In genomic region chr3:14109821-14110220, GRCh38 we compare ENCODE assay signal across 2 cellular contexts. TPM values are rescaled to one million over a fixed set of nuclear protein-coding genes. Genes with fewer than 3 reads are reported as not detected.
A peak's percentile ranks its signal among the peaks of the same experiment; 100 is the strongest.
DNase-seq lines count a peak whose midpoint lies in the region; ATAC-seq, FAIRE-seq and TF ChIP-seq lines count a peak whose summit lies in the region.
"Not testable (repeated sequence)": the region's sequence is repeated elsewhere in the genome, so short reads cannot be mapped to it uniquely, and the experiment has no call there.

No MANE protein-coding gene starts in this region.

- TF ChIP-seq RAD21 in K562 (CRISPR knock-in tag; conservative IDR thresholded peaks at IDR 0.05 in 1 of 2, IDR thresholded peaks at IDR 0.05 in 1 of 2) = not testable (repeated sequence)

- not testable (repeated sequence) for H3K4me2 ChIP-seq in K562 (ENCODE audit: insufficient read depth, low read length)

- H3K27ac Mint-ChIP-seq in WTC11 = not testable (repeated sequence)

- not testable (repeated sequence) for H3K27me3 Mint-ChIP-seq in WTC11 (ENCODE audit: low read depth)

- peaks cover 35% of the 10 kb centered on the region for H3K36me3 ChIP-seq in K562 (ENCODE audit: control insufficient read depth, insufficient read depth, low read length)

- TF ChIP-seq CTCF in WTC11 (IDR thresholded peaks at IDR 0.05); K562 (IDR thresholded peaks at IDR 0.05 in 2 of 3, conservative IDR thresholded peaks at IDR 0.05 in 1 of 3; ENCODE audit: insufficient read depth in 2 of 3, low read depth in 1 of 3, low read length in 3 of 3): not testable (repeated sequence)

- ATAC-seq in WTC11, K562: not testable (repeated sequence)

- H3K27ac ChIP-seq in K562 (ENCODE audit: extremely low read depth, low read depth, low read length) = not testable (repeated sequence)

- H3K9me1 ChIP-seq in K562 (ENCODE audit: control insufficient read depth, insufficient read depth, low read length) = not testable (repeated sequence)

- H3K36me3 Mint-ChIP-seq in WTC11 = peaks cover 26% of the 10 kb centered on the region

- H2AFZ ChIP-seq in K562 (ENCODE audit: low read depth, low read length) = not testable (repeated sequence)

- H3K9me3 Mint-ChIP-seq in WTC11 = not testable (repeated sequence)

- H3K4me1 ChIP-seq in K562 (replicated peaks in 1 of 2; ENCODE audit: control insufficient read depth in 2 of 2, insufficient read depth in 2 of 2, low read length in 2 of 2) = not testable (repeated sequence)

- FAIRE-seq in K562 (lab: Jason Lieb, UNC) = not testable (repeated sequence)

- in situ Hi-C loops in K562 (cut with MboI) = not testable (repeated sequence)

- not testable (repeated sequence) for TF ChIP-seq POLR2A in K562 (conservative IDR thresholded peaks at IDR 0.05)

- H3K79me2 ChIP-seq in K562 (ENCODE audit: control insufficient read depth, insufficient read depth, low read length) = not testable (repeated sequence)

- POLR2A ChIA-PET in WTC11 (lab: Charles Lee); K562 (lab: Yijun Ruan, JAX): not testable (repeated sequence)

- not testable (repeated sequence) for H4K20me1 ChIP-seq in K562 (replicated peaks; ENCODE audit: control insufficient read depth, insufficient read depth, low read length)

- DNase-seq in WTC11 (ENCODE audit: low spot score); K562 (ENCODE audit: extremely low read depth in 1 of 4, low spot score in 3 of 4): not testable (repeated sequence)

- H3K4me1 Mint-ChIP-seq in WTC11 = not testable (repeated sequence)

- H3K9me3 ChIP-seq in K562 (replicated peaks; ENCODE audit: control insufficient read depth, insufficient read depth, low read depth, low read length) = not testable (repeated sequence)

- WGBS in K562 (ENCODE audit: insufficient coverage, low coverage, missing lambda C conversion rate) = 83% methylated on average over 5 of the region's 5 CpGs

- not testable (repeated sequence) for H3K9ac ChIP-seq in K562 (ENCODE audit: insufficient read depth in 1 of 2, low read depth in 2 of 2, low read length in 2 of 2)

- TF ChIP-seq EP300 in K562 (IDR thresholded peaks at IDR 0.05; ENCODE audit: low read length) = not testable (repeated sequence)

- CTCF ChIA-PET in WTC11 (lab: Charles Lee); K562 (lab: Yijun Ruan, JAX; ENCODE audit: low intra/inter-chr PET ratio): not testable (repeated sequence)

- H3K4me3 Mint-ChIP-seq in WTC11 = not testable (repeated sequence)

- not testable (repeated sequence) for BruUV-seq in K562 (replicated peaks; lab: Mats Ljungman, UMichigan)

- intact Hi-C loops in K562 (cut with micrococcal nuclease) = not testable (repeated sequence)

- H3K27me3 ChIP-seq in K562 (ENCODE audit: control insufficient read depth in 2 of 2, insufficient read depth in 2 of 2, low read length in 2 of 2) = not testable (repeated sequence)

- not testable (repeated sequence) for H3K4me3 ChIP-seq in K562

TF ChIP-seq in WTC11, 78 proteins besides CTCF, POLR2A, EP300 and RAD21:
- TF ChIP-seq ZNF121 (CRISPR knock-in tag; IDR thresholded peaks at IDR 0.05) = peak; percentile 64

TF ChIP-seq in K562, 482 proteins besides CTCF, POLR2A, EP300 and RAD21:
- peak; percentile 19 for TF ChIP-seq RBM25 (IDR thresholded peaks at IDR 0.05; ENCODE audit: low read depth, low read length, severe bottlenecking)
- TF ChIP-seq ZNF121 (CRISPR knock-in tag; conservative IDR thresholded peaks at IDR 0.05) = peak; percentile 63; the same call in 1 of the 2 replicates

RNA-seq across cellular contexts. Expression of gene CHCHD4, which starts 14.8 kb away (rescaled TPM):
- total RNA-seq in WTC11 (2021) (20.9 to 27.5 TPM (median 21.4 TPM) in 3 replicates), K562 (2014; rRNA removed) (70.9 and 77.2 TPM in 2 replicates), K562 (2014; rRNA removed; fragmentation: Illumina TruSeq; extraction: Trizol) (70.9 and 79.2 TPM in 2 replicates), K562 (2015; rRNA removed; fragmentation: Illumina TruSeq; extraction: Trizol) (56.5 and 61.2 TPM in 2 replicates), K562 (2021) (53.5 and 55.4 TPM in 2 replicates)
- total RNA-seq in K562 (2011; cell fraction: chromatin; rRNA removed; ENCODE audit: low replicate concordance) = 8.4 and 13.9 TPM in 2 replicates
- total RNA-seq in K562 (2011; cell fraction: nucleolus; rRNA removed) = 7.5 and 9.3 TPM in 2 replicates
- total RNA-seq in K562 (2011; cell fraction: nucleoplasm; rRNA removed) = 11.0 and 15.7 TPM in 2 replicates
- polyA plus RNA-seq in K562 (2011; rRNA removed) (46.2 and 68.4 TPM in 2 replicates), K562 (2014; fragmentation: Illumina TruSeq; extraction: Trizol) (89.0 and 105 TPM in 2 replicates), K562 (2014; fragmentation: Nextera tagmentation; extraction: Ambion mirVana) (100 to 1,000 TPM; 152 to 225 TPM), K562 (2014; rRNA removed) (81.3 and 81.7 TPM in 2 replicates)
- 27.7 and 40.4 TPM in 2 replicates for polyA plus RNA-seq in K562 (2011; cell fraction: cytosol; rRNA removed)
- 15.4 and 19.6 TPM in 2 replicates for polyA plus RNA-seq in K562 (2011; cell fraction: nucleus; rRNA removed)
- polyA plus RNA-seq in K562 (2012) = 32.4 and 47.1 TPM in 2 replicates
- 48.2 and 54.4 TPM in 2 replicates for polyA minus RNA-seq in K562 (2011; rRNA and poly(A)+ RNA removed)
- 19.5 and 24.8 TPM in 2 replicates for polyA minus RNA-seq in K562 (2011; cell fraction: cytosol; rRNA and poly(A)+ RNA removed)
- polyA minus RNA-seq in K562 (2011; cell fraction: nucleus; rRNA and poly(A)+ RNA removed) = 6.1 and 12.2 TPM in 2 replicates

RNA-seq across cellular contexts. Expression of gene TMEM43, which starts 15.0 kb away (rescaled TPM):
- total RNA-seq in WTC11 (2021) = 23.9 to 27.7 TPM (median 24.1 TPM) in 3 replicates
- total RNA-seq in K562 (2011; cell fraction: chromatin; rRNA removed; ENCODE audit: low replicate concordance) = 45.4 and 56.1 TPM in 2 replicates
- total RNA-seq in K562 (2011; cell fraction: nucleolus; rRNA removed) = 65.7 and 72.4 TPM in 2 replicates
- total RNA-seq in K562 (2011; cell fraction: nucleoplasm; rRNA removed) = 57.3 and 58.4 TPM in 2 replicates
- total RNA-seq in K562 (2014; rRNA removed) = 35.0 and 49.2 TPM in 2 replicates
- total RNA-seq in K562 (2014; rRNA removed; fragmentation: Illumina TruSeq; extraction: Trizol) = 32.9 and 35.7 TPM in 2 replicates
- total RNA-seq in K562 (2015; rRNA removed; fragmentation: Illumina TruSeq; extraction: Trizol) = 41.1 and 42.9 TPM in 2 replicates
- 38.9 and 39.7 TPM in 2 replicates for total RNA-seq in K562 (2021)
- 41.9 and 50.8 TPM in 2 replicates for polyA plus RNA-seq in K562 (2011; rRNA removed)
- 46.0 and 54.1 TPM in 2 replicates for polyA plus RNA-seq in K562 (2011; cell fraction: cytosol; rRNA removed)
- polyA plus RNA-seq in K562 (2011; cell fraction: nucleus; rRNA removed) = 73.1 and 80.6 TPM in 2 replicates
- 32.9 and 33.9 TPM in 2 replicates for polyA plus RNA-seq in K562 (2012)
- polyA plus RNA-seq in K562 (2014; fragmentation: Illumina TruSeq; extraction: Trizol) = 41.5 and 46.1 TPM in 2 replicates
- 10 to 100 TPM; 16.7 to 29.4 TPM for polyA plus RNA-seq in K562 (2014; fragmentation: Nextera tagmentation; extraction: Ambion mirVana)
- polyA plus RNA-seq in K562 (2014; rRNA removed) = 32.7 and 37.5 TPM in 2 replicates
- polyA minus RNA-seq in K562 (2011; rRNA and poly(A)+ RNA removed) = 32.4 and 38.1 TPM in 2 replicates
- polyA minus RNA-seq in K562 (2011; cell fraction: cytosol; rRNA and poly(A)+ RNA removed) = 21.2 TPM in 2 replicates
- 17.1 and 22.2 TPM in 2 replicates for polyA minus RNA-seq in K562 (2011; cell fraction: nucleus; rRNA and poly(A)+ RNA removed)
